1 cellular context compared by ENCODE assay signal in the genomic region with DNA sequence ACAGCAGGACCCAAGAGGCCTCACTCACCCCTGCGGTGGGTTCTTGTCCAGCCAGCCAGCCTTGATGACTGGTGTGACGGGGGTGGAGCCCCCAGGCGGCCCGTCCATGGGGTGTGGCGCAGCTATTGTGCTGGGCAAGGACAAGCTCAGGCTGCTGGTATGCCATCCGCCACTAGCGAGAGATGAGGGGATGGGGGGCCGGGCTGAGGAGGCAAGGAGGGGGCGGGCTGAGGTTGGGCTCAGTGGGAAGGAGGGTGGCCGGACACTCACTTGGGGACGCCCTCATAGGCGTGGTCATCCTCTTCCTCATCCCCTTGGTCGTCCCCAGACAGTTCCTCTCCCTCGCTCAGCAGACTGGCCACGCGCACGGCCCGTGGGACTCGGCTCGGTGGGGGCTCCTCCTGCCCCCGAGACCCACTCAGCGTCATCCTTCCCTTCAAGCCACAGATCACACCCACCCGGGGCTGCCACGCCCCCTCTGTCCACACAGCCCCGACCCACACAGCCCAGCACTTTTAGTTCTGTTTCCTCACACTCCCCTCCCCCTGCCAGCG.
TF ChIP-seq lines count a peak whose summit lies in the region.

No MANE protein-coding gene starts in this region.

TF ChIP-seq in IMR-90, 13 proteins besides CTCF, POLR2A, EP300 and RAD21 (continued from another document):
- TF ChIP-seq, protein P1, sequence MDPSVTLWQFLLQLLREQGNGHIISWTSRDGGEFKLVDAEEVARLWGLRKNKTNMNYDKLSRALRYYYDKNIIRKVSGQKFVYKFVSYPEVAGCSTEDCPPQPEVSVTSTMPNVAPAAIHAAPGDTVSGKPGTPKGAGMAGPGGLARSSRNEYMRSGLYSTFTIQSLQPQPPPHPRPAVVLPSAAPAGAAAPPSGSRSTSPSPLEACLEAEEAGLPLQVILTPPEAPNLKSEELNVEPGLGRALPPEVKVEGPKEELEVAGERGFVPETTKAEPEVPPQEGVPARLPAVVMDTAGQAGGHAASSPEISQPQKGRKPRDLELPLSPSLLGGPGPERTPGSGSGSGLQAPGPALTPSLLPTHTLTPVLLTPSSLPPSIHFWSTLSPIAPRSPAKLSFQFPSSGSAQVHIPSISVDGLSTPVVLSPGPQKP (IDR thresholded peaks at IDR 0.05; ENCODE audit: borderline replicate concordance, low read depth, low read length), result no peak
- TF ChIP-seq SMC3 (IDR thresholded peaks at IDR 0.05; ENCODE audit: low read depth, low read length) (no peak), MAFK (IDR thresholded peaks at IDR 0.05; ENCODE audit: low read depth, low read length) (no peak)
TF ChIP-seq in IMR-90: peak in this region for 0.
